ENCODE assay signal across 32 cellular contexts in the genomic region with DNA sequence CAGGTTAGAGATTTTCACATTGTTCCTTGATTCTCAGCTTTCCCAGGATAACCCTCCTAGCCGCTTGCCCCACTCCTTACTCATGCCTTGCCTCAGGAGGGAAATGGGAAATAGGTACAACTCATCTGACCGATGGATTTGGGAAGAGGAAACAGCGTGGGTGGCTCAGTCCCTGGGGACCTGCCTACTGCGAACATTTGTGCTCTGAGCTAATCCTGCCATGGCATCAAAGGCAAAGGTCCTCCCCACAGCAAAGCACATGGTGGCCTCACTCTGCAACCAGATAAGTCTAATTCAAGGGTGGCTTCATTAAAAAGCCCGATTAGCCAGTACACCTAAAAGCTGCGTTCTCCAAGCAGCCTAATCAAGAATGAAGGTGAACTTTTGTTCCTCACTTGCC.
"Had no signal": no experiment of that assay in that cellular context is flagged by ENCODE, and none has a peak within 500 bp of the region (broad histone marks: within the 10 kb centered on the region; RNA-seq: fewer than 3 reads in every experiment).

No MANE protein-coding gene starts in this region.

- H3K36me3 ChIP-seq: ascending aorta, heart left ventricle, pancreas, prostate gland, uterus had no signal

- H3K27me3 ChIP-seq: ascending aorta, pancreas, uterus had no signal

- H3K27ac Mint-ChIP-seq: activated CD4-positive, alpha-beta memory T cell treated with anti-CD3 and anti-CD28 coated beads for 36 hours; activated CD4-positive, alpha-beta T cell treated with anti-CD3 and anti-CD28 coated beads, Interleukin-2, amount 10 ng/mL, durations not matched to agents 24 days and 14 days; activated naive CD4-positive, alpha-beta T cell treated with anti-CD3 and anti-CD28 coated beads, Interleukin-2, amount 10 ng/mL, durations not matched to agents 7 days and 5 days; activated naive CD8-positive, alpha-beta T cell treated with anti-CD3 and anti-CD28 coated beads, Interleukin-2, amount 10 ng/mL, durations not matched to agents 7 days and 5 days; activated T-cell treated with anti-CD3 and anti-CD28 coated beads, Interleukin-2, amount 50 U/mL, for 24 hours; brain; immature natural killer cell; mesothelial cell of epicardium; naive B cell; stimulated activated memory B cell treated with anti-CD40 and anti-IgM and Interleukin-4, amounts not matched to agents 10 μg/mL and 1 μg/mL and 100 μg/mL, for 72 hours; stimulated activated naive CD8-positive, alpha-beta T cell treated with anti-CD3 and anti-CD28 coated beads, Interleukin-15, amount 100 ng/mL, for 72 hours; type B pancreatic cell had no signal

- H3K4me1 ChIP-seq: ascending aorta, heart left ventricle, pancreas, prostate gland, uterus had no signal

- H3K9me3 Mint-ChIP-seq: immature natural killer cell; stimulated activated naive CD8-positive, alpha-beta T cell treated with anti-CD3 and anti-CD28 coated beads, Interleukin-15, amount 100 ng/mL, for 72 hours had no signal

- H3K9me3 ChIP-seq: ascending aorta, pancreas, prostate gland, uterus had no signal

- H3K36me3 Mint-ChIP-seq: activated CD4-positive, alpha-beta memory T cell treated with anti-CD3 and anti-CD28 coated beads for 36 hours; activated naive CD4-positive, alpha-beta T cell treated with anti-CD3 and anti-CD28 coated beads, Interleukin-2, amount 10 ng/mL, durations not matched to agents 7 days and 5 days; brain; immature natural killer cell; mesothelial cell of epicardium; naive B cell; stimulated activated memory B cell treated with anti-CD40 and anti-IgM and Interleukin-4, amounts not matched to agents 10 μg/mL and 1 μg/mL and 100 μg/mL, for 72 hours; type B pancreatic cell had no signal

- DNase-seq: activated CD4-positive, alpha-beta memory T cell treated with anti-CD3 and anti-CD28 coated beads for 36 hours; activated CD4-positive, alpha-beta T cell treated with anti-CD3 and anti-CD28 coated beads, Interleukin-2, amount 10 ng/mL, durations not matched to agents 24 days and 14 days; activated CD4-positive, CD25-positive, alpha-beta regulatory T cell treated with anti-CD3 and anti-CD28 coated beads, Interleukin-2, amount 50 U/mL, for 72 hours; activated CD8-positive, alpha-beta memory T cell treated with anti-CD3 and anti-CD28 coated beads, Interleukin-2, amount 50 U/mL, for 48 hours; activated gamma-delta T cell; activated naive CD4-positive, alpha-beta T cell treated with anti-CD3 and anti-CD28 coated beads, Interleukin-2, amount 10 ng/mL, durations not matched to agents 7 days and 5 days; activated naive CD8-positive, alpha-beta T cell treated with anti-CD3 and anti-CD28 coated beads, Interleukin-2, amount 10 ng/mL, durations not matched to agents 7 days and 5 days; activated T-cell treated with anti-CD3 and anti-CD28 coated beads, Interleukin-2, amount 50 U/mL, for 24 hours; cortex of kidney; foreskin keratinocyte; heart left ventricle; hypothalamus; immature natural killer cell; kidney; left colon; mammary epithelial cell; naive B cell; pancreas; retina; small intestine; stimulated activated CD4-positive, alpha-beta T cell treated with anti-CD3 and anti-CD28 coated beads, Interleukin-4, amount 100 ng/mL, for 24 hours; stimulated activated naive CD8-positive, alpha-beta T cell treated with anti-CD3 and anti-CD28 coated beads, Interleukin-15, amount 100 ng/mL, for 72 hours; substantia nigra; T-helper 9 cell; uterus had no signal

- H3K4me1 Mint-ChIP-seq: activated CD4-positive, alpha-beta T cell treated with anti-CD3 and anti-CD28 coated beads, Interleukin-2, amount 10 ng/mL, durations not matched to agents 24 days and 14 days; activated naive CD4-positive, alpha-beta T cell treated with anti-CD3 and anti-CD28 coated beads, Interleukin-2, amount 10 ng/mL, durations not matched to agents 7 days and 5 days; brain; immature natural killer cell; mesothelial cell of epicardium; stimulated activated naive CD8-positive, alpha-beta T cell treated with anti-CD3 and anti-CD28 coated beads, Interleukin-15, amount 100 ng/mL, for 72 hours had no signal

- H3K4me3 ChIP-seq: ascending aorta, heart left ventricle, pancreas, prostate gland, uterus had no signal

- H3K4me3 Mint-ChIP-seq: activated CD4-positive, alpha-beta memory T cell treated with anti-CD3 and anti-CD28 coated beads for 36 hours; activated CD4-positive, alpha-beta T cell treated with anti-CD3 and anti-CD28 coated beads, Interleukin-2, amount 10 ng/mL, durations not matched to agents 24 days and 14 days; activated naive CD4-positive, alpha-beta T cell treated with anti-CD3 and anti-CD28 coated beads, Interleukin-2, amount 10 ng/mL, durations not matched to agents 7 days and 5 days; activated naive CD8-positive, alpha-beta T cell treated with anti-CD3 and anti-CD28 coated beads, Interleukin-2, amount 10 ng/mL, durations not matched to agents 7 days and 5 days; activated T-cell treated with anti-CD3 and anti-CD28 coated beads, Interleukin-2, amount 50 U/mL, for 24 hours; brain; immature natural killer cell; mesothelial cell of epicardium; stimulated activated memory B cell treated with anti-CD40 and anti-IgM and Interleukin-4, amounts not matched to agents 10 μg/mL and 1 μg/mL and 100 μg/mL, for 72 hours; stimulated activated naive CD8-positive, alpha-beta T cell treated with anti-CD3 and anti-CD28 coated beads, Interleukin-15, amount 100 ng/mL, for 72 hours; type B pancreatic cell had no signal

- H3K27ac ChIP-seq: ascending aorta, foreskin keratinocyte, heart left ventricle, pancreas, prostate gland, uterus had no signal

- ATAC-seq: foreskin keratinocyte; pancreas; sciatic nerve; stimulated activated naive CD8-positive, alpha-beta T cell treated with anti-CD3 and anti-CD28 coated beads, Interleukin-15, amount 100 ng/mL, for 72 hours had no signal

- H3K27me3 Mint-ChIP-seq: brain; stimulated activated memory B cell treated with anti-CD40 and anti-IgM and Interleukin-4, amounts not matched to agents 10 μg/mL and 1 μg/mL and 100 μg/mL, for 72 hours had no signal
